Comparison of ENCODE assay signal across 12 cellular contexts in the genomic region with DNA sequence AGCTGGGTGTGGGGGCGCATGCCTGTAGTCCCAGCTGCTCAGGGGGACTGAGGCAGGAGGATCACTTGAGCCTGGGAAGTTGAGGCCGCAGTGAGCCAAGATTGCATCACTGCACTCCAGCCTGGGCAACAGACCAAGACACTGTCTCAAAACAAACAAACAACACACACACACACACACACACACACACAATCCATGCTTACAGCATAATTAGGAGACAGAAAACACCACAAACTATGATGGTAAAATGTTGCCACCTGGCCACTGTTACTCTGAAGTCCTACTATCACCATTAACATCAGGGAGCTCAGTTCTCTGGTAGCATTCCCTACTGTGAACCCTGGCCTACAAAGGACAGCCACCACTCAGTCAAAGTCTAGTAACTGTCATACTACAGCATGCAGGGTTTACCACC. TPM values are rescaled to one million over a fixed set of nuclear protein-coding genes. Genes with fewer than 3 reads are reported as not detected.
DNase-seq lines count a peak whose midpoint lies in the region; ATAC-seq and TF ChIP-seq lines count a peak whose summit lies in the region.
"Had no signal": no experiment of that assay in that cellular context is flagged by ENCODE, and none has a peak within 500 bp of the region (broad histone marks: within the 10 kb centered on the region; RNA-seq: fewer than 3 reads in every experiment).

No MANE protein-coding gene starts in this region.

- TF ChIP-seq CTCF in fibroblast of pulmonary artery (IDR thresholded peaks at IDR 0.05; ENCODE audit: low read length, missing control alignments) (no peak), ovary (IDR thresholded peaks at IDR 0.05) (no peak), nephron progenitor cell (IDR thresholded peaks at IDR 0.05) (no peak)

- WGBS in ovary, 3 donors = 13 to 20% (median 17%) methylated on average over 2 of the region's 2 CpGs

- no peaks in the 10 kb centered on the region for H3K9me3 Mint-ChIP-seq in nephron progenitor cell
- H3K9me3 Mint-ChIP-seq: naive thymus-derived CD4-positive, alpha-beta T cell; T-helper 1 cell treated with Interleukin-12 subunit alpha and Interleukin-12 subunit beta and Interleukin-4 antibody, amounts not matched to agents 30 μg/mL and 1 μg/mL, for 36 hours had no signal

- intact Hi-C loops in ovary (cut with DNase I) = no loop called here

- no peaks in the 10 kb centered on the region for H3K36me3 ChIP-seq in ovary

- no peaks in the 10 kb centered on the region for H3K4me1 Mint-ChIP-seq in nephron progenitor cell

- no peaks in the 10 kb centered on the region for H3K9me3 ChIP-seq in ovary

- TF ChIP-seq EP300 in ovary (IDR thresholded peaks at IDR 0.05) = no peak

- no peak for ATAC-seq in GM19324 (IDR thresholded peaks at IDR 0.05; ENCODE audit: low FRiP score, unreplicated experiment)
- ATAC-seq in HG02571 (IDR thresholded peaks at IDR 0.05; ENCODE audit: unreplicated experiment) = no peak
- ATAC-seq: naive thymus-derived CD4-positive, alpha-beta T cell had no signal

- H3K27me3 ChIP-seq in ovary = no peaks in the 10 kb centered on the region

- H3K4me1 ChIP-seq in ovary (ENCODE audit: insufficient read depth) = peaks cover 4% of the 10 kb centered on the region

- H3K36me3 Mint-ChIP-seq in nephron progenitor cell (ENCODE audit: low read depth) = peaks cover 12% of the 10 kb centered on the region

- H3K4me3 Mint-ChIP-seq in nephron progenitor cell = no peak overlapping the region
- H3K4me3 Mint-ChIP-seq: naive thymus-derived CD4-positive, alpha-beta T cell; T-helper 1 cell treated with Interleukin-12 subunit alpha and Interleukin-12 subunit beta and Interleukin-4 antibody, amounts not matched to agents 30 μg/mL and 1 μg/mL, for 36 hours had no signal

- no peak overlapping the region for H3K27ac Mint-ChIP-seq in nephron progenitor cell
- H3K27ac Mint-ChIP-seq: T-helper 1 cell treated with Interleukin-12 subunit alpha and Interleukin-12 subunit beta and Interleukin-4 antibody, amounts not matched to agents 30 μg/mL and 1 μg/mL, for 36 hours had no signal

- TF ChIP-seq POLR2A in ovary (IDR thresholded peaks at IDR 0.05) = no peak

- no peak overlapping the region for H3K4me3 ChIP-seq in fibroblast of pulmonary artery (replicated peaks; ENCODE audit: low read depth, low read length)
- H3K4me3 ChIP-seq in ovary = no peak overlapping the region

- H3K27ac ChIP-seq in ovary = no peak overlapping the region

- H3K27me3 Mint-ChIP-seq in nephron progenitor cell (ENCODE audit: low read depth, poor library complexity) = peaks cover 16% of the 10 kb centered on the region
- H3K27me3 Mint-ChIP-seq: naive thymus-derived CD4-positive, alpha-beta T cell had no signal

- peak; percentile 48 for DNase-seq in DMS79 (lab: John Stamatoyannopoulos, UW)
- peak; percentile 49 for DNase-seq in RPMI7951 (ENCODE audit: low read depth)
- peak; percentile 84 for DNase-seq in fibroblast of pulmonary artery (ENCODE audit: low read depth)
- DNase-seq in ovary = peak in 3 of 5 donors; percentile 40 to 60 (median 59)
- DNase-seq in nephron progenitor cell = no peak
- DNase-seq in NK-92 treated with Interleukin-12 subunit alpha and Interleukin-12 subunit beta, amount 100 ng/mL, for 24 hours (lab: John Stamatoyannopoulos, UW) = no peak
- DNase-seq: activated T-cell treated with anti-CD3 and anti-CD28 coated beads, Interleukin-2, amount 50 U/mL, for 1 hour; naive thymus-derived CD4-positive, alpha-beta T cell; NCI-H1930 had no signal

RNA-seq across cellular contexts. Expression of a gene that starts 18.3 kb away (rescaled TPM):
- 80.4 and 101 TPM in 2 replicates for total RNA-seq in RPMI7951 (2014; rRNA removed; shearing (Covaris generic))
- total RNA-seq in ovary = 10 to 100 TPM; 34.7 to 72.9 (median 66.4) TPM
- 10 to 100 TPM; 23.4 to 54.2 TPM for polyA plus RNA-seq in ovary

RNA-seq across cellular contexts. Expression of a gene that starts 36.9 kb away (rescaled TPM):
- not detected in 2 replicates for total RNA-seq in RPMI7951 (2014; rRNA removed; shearing (Covaris generic))
- not detected for total RNA-seq in ovary
- not detected for polyA plus RNA-seq in ovary
- total RNA-seq: naive thymus-derived CD4-positive, alpha-beta T cell had no signal
- polyA plus RNA-seq: naive thymus-derived CD4-positive, alpha-beta T cell had no signal

RNA-seq across cellular contexts. Expression of a gene that starts 48.7 kb away (rescaled TPM):
- total RNA-seq in RPMI7951 (2014; rRNA removed; shearing (Covaris generic)) = 0.20 and 0.60 TPM in 2 replicates
- 1,000 to 10,000 TPM in 1 of 7 donors, 100 to 1,000 TPM in 4, 10 to 100 TPM in 2; 86.5 to 1,061 (median 184) TPM for total RNA-seq in ovary
- polyA plus RNA-seq in ovary = 100 to 1,000 TPM; 149 to 642 TPM
- polyA plus RNA-seq: naive thymus-derived CD4-positive, alpha-beta T cell had no signal

Comparison
In these comparisons a context has a peak if more than half of its experiments do, and no peak if none do; other contexts are left out.
1. DNase-seq: peak in DMS79 (single experiment), RPMI7951 (single experiment), fibroblast of pulmonary artery (single experiment) and ovary (3 of 5); none in nephron progenitor cell (single experiment) and NK-92 treated with Interleukin-12 subunit alpha and Interleukin-12 subunit beta, amount 100 ng/mL, for 24 hours (single experiment).
2. RNA of a gene that starts 48.7 kb away (total RNA-seq): 86.5 to 1,061 TPM in ovary; 0.20 to 0.60 TPM in RPMI7951; every median in the first group is over 10 times any median in the second.